ENCODE assay signal across 7 cellular contexts in genomic region chr9:40884902-40885490, GRCh38.
A peak's percentile ranks its signal among the peaks of the same experiment; 100 is the strongest.
DNase-seq lines count a peak whose midpoint lies in the region; ATAC-seq and TF ChIP-seq lines count a peak whose summit lies in the region.
"Not testable (repeated sequence)": the region's sequence is repeated elsewhere in the genome, so short reads cannot be mapped to it uniquely, and the experiment has no call there.

No MANE protein-coding gene starts in this region.

- 84% methylated on average over 18 of the region's 18 CpGs for WGBS in right cardiac atrium
- WGBS in aorta, 2 donors = 85 to 86% methylated on average over 18 of the region's 18 CpGs

- H3K9me3 ChIP-seq in right cardiac atrium (ENCODE audit: control insufficient read depth, low read length); aorta (ENCODE audit: control insufficient read depth, low read length): not testable (repeated sequence)

- DNase-seq in GM20000 (ENCODE audit: low spot score) (peak; percentile 3), Right ventricle myocardium inferior (ENCODE audit: missing footprints) (peak; percentile 60), right cardiac atrium (peak; percentile 7 to 53 (median 38)), mesenteric fat pad (ENCODE audit: low spot score) (peak; percentile 89), aorta (peak; percentile 43 to 75)
- peak; percentile 62 for DNase-seq in activated effector memory CD4-positive, alpha-beta T cell treated with anti-CD3 and anti-CD28 coated beads, Interleukin-2, amount 50 U/mL, for 16 hours
- not testable (repeated sequence) for DNase-seq in sciatic nerve (ENCODE audit: low spot score)

- not testable (repeated sequence) for ATAC-seq in Right ventricle myocardium inferior
- ATAC-seq in right cardiac atrium (peak in 1 of 2 donors; percentile 41), sciatic nerve (peak; percentile 10), aorta (ENCODE audit: low FRiP score) (peak; percentile 60)

- not testable (repeated sequence) for H3K4me1 ChIP-seq in right cardiac atrium (ENCODE audit: control insufficient read depth, insufficient read depth, low read length); aorta (ENCODE audit: control insufficient read depth in 1 of 2, insufficient read depth in 2 of 2, low read length in 2 of 2)

- not testable (repeated sequence) for H3K36me3 ChIP-seq in aorta (ENCODE audit: control insufficient read depth in 1 of 2, insufficient read depth in 2 of 2, low read length in 1 of 2)

- not testable (repeated sequence) for H3K27me3 ChIP-seq in right cardiac atrium (ENCODE audit: control insufficient read depth, insufficient read depth); aorta (ENCODE audit: control insufficient read depth in 1 of 2, insufficient read depth in 2 of 2, low read length in 1 of 2)

- not testable (repeated sequence) for H3K4me3 ChIP-seq in right cardiac atrium (ENCODE audit: low read length); aorta (ENCODE audit: low read length in 2 of 2)

- TF ChIP-seq CTCF in GM20000 (IDR thresholded peaks at IDR 0.05; ENCODE audit: extremely low read depth, missing control alignments) = not testable (repeated sequence)

- intact Hi-C loops in Right ventricle myocardium inferior (cut with DNase I); right cardiac atrium (cut with DNase I); sciatic nerve (cut with DNase I); aorta (cut with DNase I): not testable (repeated sequence)

- not testable (repeated sequence) for H3K27ac ChIP-seq in right cardiac atrium (ENCODE audit: low read length); aorta (ENCODE audit: low read depth in 1 of 2, low read length in 2 of 2)
